Comparison of ENCODE assay signal across 33 cellular contexts in genomic region chrY:7515841-7516240, GRCh38.
"Had no signal": no experiment of that assay in that cellular context is flagged by ENCODE, and none has a peak within 500 bp of the region (broad histone marks: within the 10 kb centered on the region; RNA-seq: fewer than 3 reads in every experiment).

No MANE protein-coding gene starts in this region.

- H3K27ac ChIP-seq: adrenal gland, body of pancreas, brain microvascular endothelial cell, breast epithelium, VCaP had no signal

- H3K36me3 ChIP-seq: adrenal gland, brain microvascular endothelial cell, breast epithelium had no signal

- DNase-seq: activated B cell treated with CpG ODN at 0.5 μM for 24 hours; activated CD4-positive, alpha-beta memory T cell treated with anti-CD3 and anti-CD28 coated beads for 36 hours; activated CD4-positive, alpha-beta T cell treated with anti-CD3 and anti-CD28 coated beads for 4 hours; activated CD4-positive, alpha-beta T cell treated with anti-CD3 and anti-CD28 coated beads, Interleukin-2, amount 10 ng/mL, durations not matched to agents 24 days and 14 days; activated CD4-positive, alpha-beta T cell treated with anti-CD3 and anti-CD28 coated beads, Interleukin-2, amount 50 U/mL, for 1 hour; activated CD4-positive, alpha-beta T cell treated with anti-CD3 and anti-CD28 coated beads, Interleukin-2, amount 50 U/mL, for 4 hours; activated CD4-positive, CD25-positive, alpha-beta regulatory T cell treated with anti-CD3 and anti-CD28 coated beads, Interleukin-2, amount 50 U/mL, for 72 hours; activated CD8-positive, alpha-beta memory T cell treated with anti-CD3 and anti-CD28 coated beads, Interleukin-2, amount 50 U/mL, for 4 hours; activated CD8-positive, alpha-beta T cell treated with anti-CD3 and anti-CD28 coated beads for 36 hours; activated effector memory CD4-positive, alpha-beta T cell treated with anti-CD3 and anti-CD28 coated beads, Interleukin-2, amount 50 U/mL, for 16 hours; activated gamma-delta T cell treated with Interleukin-2 at 50 U/mL for 16 hours; activated naive CD4-positive, alpha-beta T cell; activated naive CD4-positive, alpha-beta T cell treated with anti-CD3 and anti-CD28 coated beads for 36 hours; activated naive CD4-positive, alpha-beta T cell treated with anti-CD3 and anti-CD28 coated beads, Interleukin-2, amount 50 U/mL, for 16 hours; activated naive CD8-positive, alpha-beta T cell treated with anti-CD3 and anti-CD28 coated beads for 36 hours; activated T-cell treated with anti-CD3 and anti-CD28 coated beads for 4 hours; activated T-cell treated with anti-CD3 and anti-CD28 coated beads, Interleukin-2, amount 50 U/mL, for 1 hour; activated T-cell treated with anti-CD3 and anti-CD28 coated beads, Interleukin-2, amount 50 U/mL, for 4 hours; activated T-cell treated with anti-CD3 and anti-CD28 coated beads, Interleukin-2, amount 50 U/mL, for 72 hours; adrenal gland; amniotic stem cell; aorta; body of pancreas; brain microvascular endothelial cell; caudate nucleus; cerebellar nuclear complex; T-helper 1 cell; T-helper 2 cell; T-helper 9 cell had no signal

- ATAC-seq: activated CD8-positive, alpha-beta T cell treated with anti-CD3 and anti-CD28 coated beads for 36 hours; activated naive CD4-positive, alpha-beta T cell treated with anti-CD3 and anti-CD28 coated beads, Interleukin-2, amount 50 U/mL, for 72 hours; activated T-cell treated with anti-CD3 and anti-CD28 coated beads, Interleukin-2, amount 50 U/mL, for 4 hours; activated T-cell treated with anti-CD3 and anti-CD28 coated beads, Interleukin-2, amount 50 U/mL, for 72 hours; activated T-helper 17 cell treated with anti-CD3 and anti-CD28 coated beads, Interleukin-2, amount 50 U/mL, for 72 hours; body of pancreas had no signal

- H3K27me3 ChIP-seq: adrenal gland, body of pancreas, brain microvascular endothelial cell, breast epithelium had no signal

- H3K9me3 ChIP-seq: adrenal gland, body of pancreas, breast epithelium had no signal

- H3K4me1 ChIP-seq: adrenal gland, body of pancreas, breast epithelium had no signal

- H3K4me3 ChIP-seq: adrenal gland, body of pancreas, breast epithelium had no signal
